11 cellular contexts compared by ENCODE assay signal in genomic region chr14:101083564-101084435, GRCh38.
DNase-seq lines count a peak whose midpoint lies in the region; ATAC-seq and TF ChIP-seq lines count a peak whose summit lies in the region.
"Had no signal": no experiment of that assay in that cellular context is flagged by ENCODE, and none has a peak within 500 bp of the region (broad histone marks: within the 10 kb centered on the region; RNA-seq: fewer than 3 reads in every experiment).

No MANE protein-coding gene starts in this region.

- no peaks in the 10 kb centered on the region for H3K27me3 ChIP-seq in MG63

- H3K36me3 ChIP-seq in MG63 = no peaks in the 10 kb centered on the region
- H3K36me3 ChIP-seq: esophagus squamous epithelium had no signal

- DNase-seq in MG63 (peak; percentile 55), coronary artery (ENCODE audit: low spot score) (peak; percentile 60), posterior vena cava (ENCODE audit: low spot score) (peak; percentile 75)
- DNase-seq: activated CD4-positive, alpha-beta T cell treated with anti-CD3 and anti-CD28 coated beads for 48 hours; amygdala; esophagus squamous epithelium; right cardiac atrium had no signal

- ATAC-seq in HG02588 (IDR thresholded peaks at IDR 0.05; ENCODE audit: unreplicated experiment) (no peak), GM18498 (IDR thresholded peaks at IDR 0.05; ENCODE audit: unreplicated experiment) (no peak), HG02763 (IDR thresholded peaks at IDR 0.05; ENCODE audit: unreplicated experiment) (no peak)
- ATAC-seq: right cardiac atrium had no signal

- TF ChIP-seq CTCF in GM12873 (IDR thresholded peaks at IDR 0.05; ENCODE audit: insufficient read depth, low read depth, low read length, missing control alignments) (peak; percentile 8), coronary artery (IDR thresholded peaks at IDR 0.05) (no peak)

- no peak overlapping the region for H3K27ac ChIP-seq in coronary artery
- H3K27ac ChIP-seq: esophagus squamous epithelium had no signal

- H3K9me3 ChIP-seq in MG63 = no peaks in the 10 kb centered on the region
- H3K9me3 ChIP-seq: esophagus squamous epithelium had no signal

- intact Hi-C loops in posterior vena cava (cut with DNase I) = no loop called here

- no peak overlapping the region for H3K4me3 ChIP-seq in MG63
- no peak overlapping the region for H3K4me3 ChIP-seq in coronary artery
- H3K4me3 ChIP-seq: esophagus squamous epithelium had no signal
